ENCODE assay signal across 8 cellular contexts in genomic region chr2:115160523-115161521, GRCh38.
DNase-seq lines count a peak whose midpoint lies in the region; ATAC-seq and TF ChIP-seq lines count a peak whose summit lies in the region.

No MANE protein-coding gene starts in this region.

- peak in 1 of 2 donors; percentile 70 for DNase-seq in cardiac muscle cell (ENCODE audit: low read depth in 1 of 2, low spot score in 1 of 2)
- no peak for DNase-seq in Right ventricle myocardium inferior (ENCODE audit: missing footprints)
- peak; percentile 54 for DNase-seq in T1000 (lab: John Stamatoyannopoulos, UW)
- peak; percentile 31 to 78 for DNase-seq in left lung
- peak; percentile 76 for DNase-seq in type B pancreatic cell (ENCODE audit: extremely low spot score, unreplicated experiment)
- no peak for DNase-seq in dermis blood vessel endothelial cell

- no peak for ATAC-seq in Right ventricle myocardium inferior
- ATAC-seq in left lung: peak; percentile 73
- no peak for ATAC-seq in HG03280 (IDR thresholded peaks at IDR 0.05; ENCODE audit: unreplicated experiment)
- ATAC-seq in GM21390 (IDR thresholded peaks at IDR 0.05; ENCODE audit: unreplicated experiment): no peak

- no peaks in the 10 kb centered on the region for H3K9me3 Mint-ChIP-seq in type B pancreatic cell

- peaks cover 56% of the 10 kb centered on the region for H3K27me3 Mint-ChIP-seq in type B pancreatic cell

- H3K4me1 Mint-ChIP-seq in type B pancreatic cell (ENCODE audit: unreplicated experiment): peaks cover 11% of the 10 kb centered on the region

- H3K27ac ChIP-seq in cardiac muscle cell: no peak overlapping the region
- H3K27ac ChIP-seq in left lung: no peak overlapping the region

- peak overlapping the region; percentile 75 for H3K27ac Mint-ChIP-seq in type B pancreatic cell

- TF ChIP-seq CTCF in cardiac muscle cell (IDR thresholded peaks at IDR 0.05; ENCODE audit: low read depth, low read length) (no peak), left lung (IDR thresholded peaks at IDR 0.05) (no peak), type B pancreatic cell (conservative IDR thresholded peaks at IDR 0.05) (no peak)

- H3K4me3 Mint-ChIP-seq in type B pancreatic cell: peak overlapping the region; percentile 94

- peak overlapping the region; percentile 49 for H3K4me3 ChIP-seq in cardiac muscle cell
- H3K4me3 ChIP-seq in left lung: peak overlapping the region; percentile 17 to 37

- H3K4me1 ChIP-seq in cardiac muscle cell (ENCODE audit: low read depth) (no peaks in the 10 kb centered on the region), left lung (peaks cover 0 to 7% of the 10 kb centered on the region in 2 donors)

- no peaks in the 10 kb centered on the region for H3K36me3 Mint-ChIP-seq in type B pancreatic cell

- H3K9me3 ChIP-seq in cardiac muscle cell (ENCODE audit: low read depth) (no peaks in the 10 kb centered on the region), left lung (no peaks in the 10 kb centered on the region)

- peaks cover 56% of the 10 kb centered on the region for H3K27me3 ChIP-seq in cardiac muscle cell
- H3K27me3 ChIP-seq in left lung: peaks cover 28 to 52% of the 10 kb centered on the region in 2 donors

- no peaks in the 10 kb centered on the region for H3K36me3 ChIP-seq in cardiac muscle cell
- H3K36me3 ChIP-seq in left lung: no peaks in the 10 kb centered on the region

- intact Hi-C loops in Right ventricle myocardium inferior (cut with DNase I) (no loop called here), left lung (cut with DNase I) (no loop called here)

Comparison
In these comparisons a context has a peak if more than half of its experiments do, and no peak if none do; other contexts are left out.
1. DNase-seq: peak in T1000 (single experiment), left lung (2 of 2) and type B pancreatic cell (single experiment); none in Right ventricle myocardium inferior (single experiment) and dermis blood vessel endothelial cell (single experiment).